ENCODE assay signal across 8 cellular contexts in the genomic region with DNA sequence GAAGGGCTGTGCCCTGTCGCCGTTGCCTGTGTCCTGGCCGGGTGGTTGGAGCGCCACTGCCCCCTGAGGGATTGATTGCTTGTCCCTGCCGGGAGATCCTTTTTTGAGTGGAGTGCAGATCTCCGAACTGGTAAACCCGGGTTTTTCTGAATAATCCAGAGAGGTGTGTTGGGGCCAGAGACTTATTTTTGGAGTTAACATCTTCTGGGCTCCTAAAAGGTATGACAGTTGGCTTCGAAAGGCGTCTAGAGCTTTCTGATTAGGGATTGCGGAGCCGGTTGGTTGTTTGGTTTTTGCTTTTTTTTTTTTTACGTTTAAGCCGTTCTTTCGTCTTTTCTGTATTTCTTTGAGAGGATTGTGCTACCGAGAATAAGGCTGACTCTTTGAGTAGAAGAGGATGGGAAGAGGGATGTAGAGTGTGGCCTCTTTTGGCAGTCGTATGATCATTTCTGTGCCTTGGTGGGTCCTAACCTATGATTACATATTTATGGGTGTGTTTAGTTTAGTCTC. TPM values are rescaled to one million over a fixed set of nuclear protein-coding genes. Genes with fewer than 3 reads are reported as not detected.
DNase-seq lines count a peak whose midpoint lies in the region; ATAC-seq and TF ChIP-seq lines count a peak whose summit lies in the region.

No MANE protein-coding gene starts in this region.

- no peak for TF ChIP-seq POLR2A in breast epithelium (IDR thresholded peaks at IDR 0.05)
- TF ChIP-seq POLR2A in thyroid gland (IDR thresholded peaks at IDR 0.05) = no peak

- H3K9me3 ChIP-seq in breast epithelium = no peaks in the 10 kb centered on the region
- H3K9me3 ChIP-seq in iPS-18c (ENCODE audit: control insufficient read depth, insufficient read depth, low read length) = no peaks in the 10 kb centered on the region
- H3K9me3 ChIP-seq in thyroid gland = no peaks in the 10 kb centered on the region

- H3K4me3 ChIP-seq in breast epithelium (peak overlapping the region; percentile 73 to 96 (median 89)), iPS-18c (ENCODE audit: insufficient read depth, low read depth, low read length) (peak overlapping the region; percentile 98), thyroid gland (replicated peaks in 1 of 3) (peak overlapping the region; percentile 83 to 98 (median 95))

- no peaks in the 10 kb centered on the region for H3K9me3 Mint-ChIP-seq in MCF 10A (ENCODE audit: unreplicated experiment)

- H3K36me3 ChIP-seq in breast epithelium = no peaks in the 10 kb centered on the region
- H3K36me3 ChIP-seq in thyroid gland = no peaks in the 10 kb centered on the region

- peaks cover 6% of the 10 kb centered on the region for H3K4me1 Mint-ChIP-seq in MCF 10A (ENCODE audit: insufficient read depth, unreplicated experiment)

- WGBS in thyroid gland, 2 donors = 0% methylated on average over 10 to 14 of the region's 16 CpGs

- no peak for DNase-seq in breast epithelium (ENCODE audit: low spot score in 2 of 2)
- no peak for DNase-seq in MCF 10A (ENCODE audit: unreplicated experiment)
- DNase-seq in thyroid gland = no peak
- DNase-seq in stimulated activated naive CD8-positive, alpha-beta T cell treated with anti-CD3 and anti-CD28 coated beads, Interleukin-15, Interleukin-2, amounts not matched to agents 100 U/mL and 50 U/mL, for 24 hours = no peak
- DNase-seq in NK-92 (lab: John Stamatoyannopoulos, UW; ENCODE audit: unreplicated experiment) = no peak
- no peak for DNase-seq in NCI-H226

- peak overlapping the region; percentile 97 for H3K27ac ChIP-seq in breast epithelium
- peak overlapping the region; percentile 92 to 96 (median 95) for H3K27ac ChIP-seq in thyroid gland

- BruUV-seq in MCF 10A (replicated peaks; lab: Mats Ljungman, UMichigan) = no TSS peak

- ATAC-seq in SK-N-SH treated with all-trans-retinoic acid at 6 μM for 48 hours = peak; percentile 68
- ATAC-seq in stimulated activated naive CD8-positive, alpha-beta T cell treated with anti-CD3 and anti-CD28 coated beads, Interleukin-15, Interleukin-2, amounts not matched to agents 100 U/mL and 50 U/mL, for 24 hours = no peak

- intact Hi-C loops in breast epithelium (cut with DNase I; ENCODE audit: low total_unique reads) = no loop called here
- intact Hi-C loops in MCF 10A (cut with micrococcal nuclease) = loop anchor here (5.0 kb wide), 1 partner anchor 95 kb away; a partner anchor contains a TSS
- intact Hi-C loops in thyroid gland (cut with DNase I) = no loop called here

- no peak overlapping the region for H3K4me3 Mint-ChIP-seq in MCF 10A (ENCODE audit: unreplicated experiment)

- POLR2A ChIA-PET in MCF 10A (lab: Yijun Ruan, JAX) = interaction anchor here (0.6 to 4.4 kb wide), 19 partner anchors 9 to 497 kb away, joined by 3 to 30 read pairs (median 3); a partner anchor contains a TSS

- TF ChIP-seq CTCF in breast epithelium (IDR thresholded peaks at IDR 0.05) (no peak), MCF 10A (IDR thresholded peaks at IDR 0.05; ENCODE audit: unreplicated experiment) (no peak), thyroid gland (IDR thresholded peaks at IDR 0.05) (no peak)

- no peaks in the 10 kb centered on the region for H3K27me3 Mint-ChIP-seq in MCF 10A (ENCODE audit: insufficient read depth, unreplicated experiment)

- peaks cover 6% of the 10 kb centered on the region for H3K36me3 Mint-ChIP-seq in MCF 10A (ENCODE audit: insufficient read depth, unreplicated experiment)

- CTCF ChIA-PET in MCF 10A (lab: Yijun Ruan, JAX) = interaction anchor here (0.6 to 2.4 kb wide), 8 partner anchors 9 to 278 kb away, joined by 3 to 13 read pairs (median 4); no protein-coding TSS in a partner anchor

- H3K27me3 ChIP-seq in breast epithelium (no peaks in the 10 kb centered on the region), thyroid gland (no peaks in the 10 kb centered on the region)

- H3K27ac Mint-ChIP-seq in MCF 10A (ENCODE audit: low read depth, unreplicated experiment) = no peak overlapping the region

- H3K4me1 ChIP-seq in breast epithelium (peaks cover 0 to 20% of the 10 kb centered on the region in 2 donors), thyroid gland (peaks cover 19 to 20% of the 10 kb centered on the region in 2 donors)

TF ChIP-seq in SK-N-SH treated with all-trans-retinoic acid at 6 μM for 48 hours, 23 proteins besides CTCF, POLR2A, EP300 and RAD21 (continues in another document):
- TF ChIP-seq, protein P1, sequence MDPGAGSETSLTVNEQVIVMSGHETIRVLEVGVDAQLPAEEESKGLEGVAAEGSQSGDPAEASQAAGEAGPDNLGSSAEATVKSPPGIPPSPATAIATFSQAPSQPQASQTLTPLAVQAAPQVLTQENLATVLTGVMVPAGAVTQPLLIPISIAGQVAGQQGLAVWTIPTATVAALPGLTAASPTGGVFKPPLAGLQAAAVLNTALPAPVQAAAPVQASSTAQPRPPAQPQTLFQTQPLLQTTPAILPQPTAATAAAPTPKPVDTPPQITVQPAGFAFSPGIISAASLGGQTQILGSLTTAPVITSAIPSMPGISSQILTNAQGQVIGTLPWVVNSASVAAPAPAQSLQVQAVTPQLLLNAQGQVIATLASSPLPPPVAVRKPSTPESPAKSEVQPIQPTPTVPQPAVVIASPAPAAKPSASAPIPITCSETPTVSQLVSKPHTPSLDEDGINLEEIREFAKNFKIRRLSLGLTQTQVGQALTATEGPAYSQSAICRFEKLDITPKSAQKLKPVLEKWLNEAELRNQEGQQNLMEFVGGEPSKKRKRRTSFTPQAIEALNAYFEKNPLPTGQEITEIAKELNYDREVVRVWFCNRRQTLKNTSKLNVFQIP (CRISPR knock-in tag; IDR thresholded peaks at IDR 0.05; ENCODE audit: borderline replicate concordance, low read depth) = no peak
- TF ChIP-seq, protein P2, sequence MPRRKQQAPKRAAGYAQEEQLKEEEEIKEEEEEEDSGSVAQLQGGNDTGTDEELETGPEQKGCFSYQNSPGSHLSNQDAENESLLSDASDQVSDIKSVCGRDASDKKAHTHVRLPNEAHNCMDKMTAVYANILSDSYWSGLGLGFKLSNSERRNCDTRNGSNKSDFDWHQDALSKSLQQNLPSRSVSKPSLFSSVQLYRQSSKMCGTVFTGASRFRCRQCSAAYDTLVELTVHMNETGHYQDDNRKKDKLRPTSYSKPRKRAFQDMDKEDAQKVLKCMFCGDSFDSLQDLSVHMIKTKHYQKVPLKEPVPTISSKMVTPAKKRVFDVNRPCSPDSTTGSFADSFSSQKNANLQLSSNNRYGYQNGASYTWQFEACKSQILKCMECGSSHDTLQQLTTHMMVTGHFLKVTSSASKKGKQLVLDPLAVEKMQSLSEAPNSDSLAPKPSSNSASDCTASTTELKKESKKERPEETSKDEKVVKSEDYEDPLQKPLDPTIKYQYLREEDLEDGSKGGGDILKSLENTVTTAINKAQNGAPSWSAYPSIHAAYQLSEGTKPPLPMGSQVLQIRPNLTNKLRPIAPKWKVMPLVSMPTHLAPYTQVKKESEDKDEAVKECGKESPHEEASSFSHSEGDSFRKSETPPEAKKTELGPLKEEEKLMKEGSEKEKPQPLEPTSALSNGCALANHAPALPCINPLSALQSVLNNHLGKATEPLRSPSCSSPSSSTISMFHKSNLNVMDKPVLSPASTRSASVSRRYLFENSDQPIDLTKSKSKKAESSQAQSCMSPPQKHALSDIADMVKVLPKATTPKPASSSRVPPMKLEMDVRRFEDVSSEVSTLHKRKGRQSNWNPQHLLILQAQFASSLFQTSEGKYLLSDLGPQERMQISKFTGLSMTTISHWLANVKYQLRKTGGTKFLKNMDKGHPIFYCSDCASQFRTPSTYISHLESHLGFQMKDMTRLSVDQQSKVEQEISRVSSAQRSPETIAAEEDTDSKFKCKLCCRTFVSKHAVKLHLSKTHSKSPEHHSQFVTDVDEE (CRISPR knock-in tag; IDR thresholded peaks at IDR 0.05) = no peak
- no peak for TF ChIP-seq RARB (CRISPR knock-in tag; IDR thresholded peaks at IDR 0.05)
- no peak for TF ChIP-seq ARNTL (CRISPR knock-in tag; IDR thresholded peaks at IDR 0.05; ENCODE audit: borderline replicate concordance, low read depth)
- TF ChIP-seq SNAI2 (CRISPR knock-in tag; IDR thresholded peaks at IDR 0.05) = no peak
- TF ChIP-seq CSDC2 (CRISPR knock-in tag; IDR thresholded peaks at IDR 0.05) = no peak
- TF ChIP-seq, protein P3, sequence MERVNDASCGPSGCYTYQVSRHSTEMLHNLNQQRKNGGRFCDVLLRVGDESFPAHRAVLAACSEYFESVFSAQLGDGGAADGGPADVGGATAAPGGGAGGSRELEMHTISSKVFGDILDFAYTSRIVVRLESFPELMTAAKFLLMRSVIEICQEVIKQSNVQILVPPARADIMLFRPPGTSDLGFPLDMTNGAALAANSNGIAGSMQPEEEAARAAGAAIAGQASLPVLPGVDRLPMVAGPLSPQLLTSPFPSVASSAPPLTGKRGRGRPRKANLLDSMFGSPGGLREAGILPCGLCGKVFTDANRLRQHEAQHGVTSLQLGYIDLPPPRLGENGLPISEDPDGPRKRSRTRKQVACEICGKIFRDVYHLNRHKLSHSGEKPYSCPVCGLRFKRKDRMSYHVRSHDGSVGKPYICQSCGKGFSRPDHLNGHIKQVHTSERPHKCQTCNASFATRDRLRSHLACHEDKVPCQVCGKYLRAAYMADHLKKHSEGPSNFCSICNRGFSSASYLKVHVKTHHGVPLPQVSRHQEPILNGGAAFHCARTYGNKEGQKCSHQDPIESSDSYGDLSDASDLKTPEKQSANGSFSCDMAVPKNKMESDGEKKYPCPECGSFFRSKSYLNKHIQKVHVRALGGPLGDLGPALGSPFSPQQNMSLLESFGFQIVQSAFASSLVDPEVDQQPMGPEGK (CRISPR knock-in tag; IDR thresholded peaks at IDR 0.05; ENCODE audit: borderline replicate concordance) = no peak
- TF ChIP-seq, protein P4, sequence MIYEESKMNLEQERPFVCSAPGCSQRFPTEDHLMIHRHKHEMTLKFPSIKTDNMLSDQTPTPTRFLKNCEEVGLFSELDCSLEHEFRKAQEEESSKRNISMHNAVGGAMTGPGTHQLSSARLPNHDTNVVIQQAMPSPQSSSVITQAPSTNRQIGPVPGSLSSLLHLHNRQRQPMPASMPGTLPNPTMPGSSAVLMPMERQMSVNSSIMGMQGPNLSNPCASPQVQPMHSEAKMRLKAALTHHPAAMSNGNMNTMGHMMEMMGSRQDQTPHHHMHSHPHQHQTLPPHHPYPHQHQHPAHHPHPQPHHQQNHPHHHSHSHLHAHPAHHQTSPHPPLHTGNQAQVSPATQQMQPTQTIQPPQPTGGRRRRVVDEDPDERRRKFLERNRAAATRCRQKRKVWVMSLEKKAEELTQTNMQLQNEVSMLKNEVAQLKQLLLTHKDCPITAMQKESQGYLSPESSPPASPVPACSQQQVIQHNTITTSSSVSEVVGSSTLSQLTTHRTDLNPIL (CRISPR knock-in tag; IDR thresholded peaks at IDR 0.05; ENCODE audit: low read depth) = no peak
- TF ChIP-seq ZFP3 (CRISPR knock-in tag; IDR thresholded peaks at IDR 0.05) = no peak
- no peak for TF ChIP-seq GLIS3 (CRISPR knock-in tag; IDR thresholded peaks at IDR 0.05)

RNA-seq across cellular contexts. Expression of a gene that starts 0.8 kb away (rescaled TPM):
- total RNA-seq in breast epithelium = 10 to 100 TPM; 19.5 to 39.2 (median 25.9) TPM
- 8.8 and 11.2 TPM in 2 replicates for total RNA-seq in MCF 10A (2022)
- 10 to 100 TPM; 17.3 to 31.0 (median 21.2) TPM for total RNA-seq in thyroid gland
